ENCODE assay signal across 15 cellular contexts in the genomic region with DNA sequence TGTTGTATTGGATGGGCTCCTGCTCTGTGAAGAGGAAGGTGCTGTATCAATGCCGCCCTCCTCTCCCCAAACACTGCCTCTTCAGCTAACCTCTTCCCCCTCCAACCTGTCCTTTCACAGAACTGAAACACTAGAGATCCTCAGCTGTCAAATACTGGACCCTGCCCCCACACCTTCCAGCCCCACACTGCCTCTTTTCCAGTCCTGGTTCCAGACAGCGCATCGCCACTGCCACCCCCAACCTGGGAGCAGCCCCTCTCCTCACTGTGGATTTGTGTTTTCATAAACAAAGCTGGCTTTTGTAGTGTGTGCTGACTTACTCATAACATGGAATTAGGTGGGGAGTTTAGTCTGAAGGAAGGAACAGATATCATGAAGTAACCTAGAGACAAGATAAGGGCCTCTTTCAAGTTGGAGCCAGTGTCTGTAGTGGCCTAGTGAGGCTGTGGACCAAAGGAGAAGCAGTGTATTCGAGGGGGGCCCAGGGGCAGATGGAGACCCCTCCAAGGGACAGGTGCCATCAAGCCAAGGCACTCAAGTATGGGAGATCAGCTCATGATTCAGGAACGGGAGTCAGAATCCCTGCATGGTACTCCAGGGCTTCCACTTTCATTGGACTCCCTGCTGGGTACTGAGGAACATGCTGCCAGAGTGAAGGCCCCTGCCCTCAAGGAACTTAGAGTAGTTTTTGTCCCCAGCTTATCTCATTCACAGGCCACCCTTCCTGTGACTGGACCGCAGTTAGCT. TPM values are rescaled to one million over a fixed set of nuclear protein-coding genes. Genes with fewer than 3 reads are reported as not detected.
DNase-seq lines count a peak whose midpoint lies in the region; ATAC-seq and TF ChIP-seq lines count a peak whose summit lies in the region.
"Had no signal": no experiment of that assay in that cellular context is flagged by ENCODE, and none has a peak within 500 bp of the region (broad histone marks: within the 10 kb centered on the region; RNA-seq: fewer than 3 reads in every experiment).

No MANE protein-coding gene starts in this region.

- no peak for ATAC-seq in right cardiac atrium

- DNase-seq in left ventricle myocardium inferior (no peak), right cardiac atrium (no peak), adipocyte (ENCODE audit: low read depth) (no peak), tibial artery (no peak), activated gamma-delta T cell treated with Interleukin-2 at 50 U/mL for 16 hours (no peak), NCI-H345 (lab: John Stamatoyannopoulos, UW) (no peak), suprapubic skin (ENCODE audit: low spot score in 2 of 2) (no peak)
- DNase-seq: activated naive CD4-positive, alpha-beta T cell treated with anti-CD3 and anti-CD28 coated beads, Interleukin-2, amount 10 ng/mL, durations not matched to agents 7 days and 5 days; colonic mucosa; DMS 273 treated with DMSO at 0.1 percent for 48 hours; mammary epithelial cell; NCI-H2107; SHP77 treated with DMSO at 0.1 percent for 48 hours had no signal

- no peak for TF ChIP-seq CTCF in left ventricle myocardium inferior (IDR thresholded peaks at IDR 0.05; ENCODE audit: borderline replicate concordance)
- TF ChIP-seq CTCF in tibial artery (IDR thresholded peaks at IDR 0.05): no peak
- no peak for TF ChIP-seq CTCF in suprapubic skin (IDR thresholded peaks at IDR 0.05)

- 90% methylated on average over 6 of the region's 6 CpGs for WGBS in right cardiac atrium
- WGBS in suprapubic skin: 90% methylated on average over 6 of the region's 6 CpGs

- intact Hi-C loops in left ventricle myocardium inferior (cut with micrococcal nuclease): no loop called here
- intact Hi-C loops in right cardiac atrium (cut with DNase I): loop anchor here in 1 of 4 donors (10.0 kb wide), 1 partner anchor 221 kb away; no protein-coding TSS in a partner anchor
- intact Hi-C loops in tibial artery (cut with DNase I; ENCODE audit: low total_unique reads): no loop called here

- H3K27ac ChIP-seq in left ventricle myocardium inferior (replicated peaks) (peak overlapping the region; percentile 11), right cardiac atrium (ENCODE audit: low read length) (no peak overlapping the region), iPS-20b (ENCODE audit: low read length) (no peak overlapping the region), tibial artery (peak overlapping the region; percentile 88 to 89), suprapubic skin (no peak overlapping the region)
- H3K27ac ChIP-seq: colonic mucosa, tibial nerve had no signal

- TF ChIP-seq EP300 in suprapubic skin (IDR thresholded peaks at IDR 0.05): no peak

- H3K27me3 ChIP-seq in left ventricle myocardium inferior (ENCODE audit: low read depth): peaks cover 59% of the 10 kb centered on the region
- no peaks in the 10 kb centered on the region for H3K27me3 ChIP-seq in right cardiac atrium (ENCODE audit: control insufficient read depth, insufficient read depth)
- no peaks in the 10 kb centered on the region for H3K27me3 ChIP-seq in adipocyte (replicated peaks; ENCODE audit: control insufficient read depth, insufficient read depth, low read length)
- peaks cover 90% of the 10 kb centered on the region for H3K27me3 ChIP-seq in iPS-20b (ENCODE audit: insufficient read depth, low read length)
- H3K27me3 ChIP-seq in tibial artery: no peaks in the 10 kb centered on the region
- H3K27me3 ChIP-seq in suprapubic skin: peaks cover 65% of the 10 kb centered on the region

- H3K4me1 ChIP-seq in left ventricle myocardium inferior: peaks cover 73% of the 10 kb centered on the region
- peaks cover 2% of the 10 kb centered on the region for H3K4me1 ChIP-seq in right cardiac atrium (ENCODE audit: control insufficient read depth, insufficient read depth, low read length)
- peaks cover 36% of the 10 kb centered on the region for H3K4me1 ChIP-seq in adipocyte (ENCODE audit: control insufficient read depth, insufficient read depth, low read length)
- H3K4me1 ChIP-seq in iPS-20b (ENCODE audit: insufficient read depth, low read length): peaks cover 40% of the 10 kb centered on the region
- peaks cover 3 to 68% (median 40%) of the 10 kb centered on the region in 4 donors for H3K4me1 ChIP-seq in tibial artery
- H3K4me1 ChIP-seq in suprapubic skin: peaks cover 21% of the 10 kb centered on the region
- H3K4me1 ChIP-seq: colonic mucosa had no signal

- no peaks in the 10 kb centered on the region for H3K36me3 ChIP-seq in left ventricle myocardium inferior
- H3K36me3 ChIP-seq in adipocyte (ENCODE audit: control insufficient read depth, insufficient read depth, low read length, severe bottlenecking): no peaks in the 10 kb centered on the region
- H3K36me3 ChIP-seq in iPS-20b (ENCODE audit: insufficient read depth, low read depth, low read length): no peaks in the 10 kb centered on the region
- H3K36me3 ChIP-seq in tibial artery: no peaks in the 10 kb centered on the region
- no peaks in the 10 kb centered on the region for H3K36me3 ChIP-seq in suprapubic skin
- H3K36me3 ChIP-seq: colonic mucosa, tibial nerve had no signal

- TF ChIP-seq POLR2A in suprapubic skin (IDR thresholded peaks at IDR 0.05): no peak

- H3K4me3 ChIP-seq in left ventricle myocardium inferior (peak overlapping the region; percentile 69), right cardiac atrium (ENCODE audit: low read length) (no peak overlapping the region), adipocyte (ENCODE audit: low read length) (peak overlapping the region; percentile 82), iPS-20b (ENCODE audit: low read length) (peak overlapping the region; percentile 68), tibial artery (peak overlapping the region; percentile 59 to 90), suprapubic skin (no peak overlapping the region)
- H3K4me3 ChIP-seq: colonic mucosa, tibial nerve had no signal

- H3K9ac ChIP-seq in adipocyte (ENCODE audit: low read length): no peak overlapping the region
- H3K9ac ChIP-seq in iPS-20b (ENCODE audit: low read depth, low read length): no peak overlapping the region

- H3K9me3 ChIP-seq in left ventricle myocardium inferior (replicated peaks) (no peaks in the 10 kb centered on the region), right cardiac atrium (ENCODE audit: control insufficient read depth, low read length) (no peaks in the 10 kb centered on the region), adipocyte (ENCODE audit: control insufficient read depth, low read length) (no peaks in the 10 kb centered on the region), iPS-20b (ENCODE audit: insufficient read depth, low read depth, low read length) (no peaks in the 10 kb centered on the region), tibial artery (no peaks in the 10 kb centered on the region), suprapubic skin (no peaks in the 10 kb centered on the region)
- H3K9me3 ChIP-seq: colonic mucosa, tibial nerve had no signal

RNA-seq across cellular contexts. Expression of a gene that starts 2.1 kb away (rescaled TPM):
- total RNA-seq in left ventricle myocardium inferior: 8.8 TPM
- total RNA-seq in right cardiac atrium: under 1 TPM; 0.25 to 0.86 (median 0.49) TPM
- polyA plus RNA-seq in right cardiac atrium: 0.38 TPM
- total RNA-seq in suprapubic skin: 1 to 10 TPM in 1 of 4 donors, under 1 TPM in 3; 0.23 to 1.1 (median 0.73) TPM

RNA-seq across cellular contexts. Expression of a gene that starts 43.7 kb away (rescaled TPM):
- total RNA-seq in left ventricle myocardium inferior (38.7 TPM), right cardiac atrium (10 to 100 TPM; 28.6 to 44.4 (median 38.2) TPM), suprapubic skin (10 to 100 TPM; 19.6 to 52.5 (median 27.5) TPM)
- 35.8 TPM for polyA plus RNA-seq in right cardiac atrium

Comparison
In these comparisons a context has a peak if more than half of its experiments do, and no peak if none do; other contexts are left out.
1. H3K27ac ChIP-seq: peak in left ventricle myocardium inferior (single experiment) and tibial artery (2 of 2); none in right cardiac atrium (single experiment), iPS-20b (single experiment) and suprapubic skin (single experiment).
2. H3K4me3 ChIP-seq: peak in left ventricle myocardium inferior (single experiment), adipocyte (single experiment), iPS-20b (single experiment) and tibial artery (2 of 2); none in right cardiac atrium (single experiment) and suprapubic skin (single experiment).